Comparison of ENCODE assay signal across 23 cellular contexts in genomic region chr1:42904437-42904836, GRCh38. TPM values are rescaled to one million over a fixed set of nuclear protein-coding genes. Genes with fewer than 3 reads are reported as not detected.
DNase-seq lines count a peak whose midpoint lies in the region; FAIRE-seq and TF ChIP-seq lines count a peak whose summit lies in the region.
"Had no signal": no experiment of that assay in that cellular context is flagged by ENCODE, and none has a peak within 500 bp of the region (broad histone marks: within the 10 kb centered on the region; RNA-seq: fewer than 3 reads in every experiment).

No MANE protein-coding gene starts in this region.

- no peaks in the 10 kb centered on the region for H3K36me3 Mint-ChIP-seq in endodermal cell (ENCODE audit: low read depth)
- H3K36me3 Mint-ChIP-seq: CD4-positive, CD25-positive, alpha-beta regulatory T cell had no signal

- peaks cover 9% of the 10 kb centered on the region for H3K27me3 Mint-ChIP-seq in endodermal cell (ENCODE audit: insufficient read depth)

- H3K4me3 ChIP-seq in H7 (ENCODE audit: insufficient read depth, low read depth, low read length) (no peak overlapping the region), Karpas-422 (ENCODE audit: low read length) (no peak overlapping the region), endodermal cell (ENCODE audit: low read length) (no peak overlapping the region)
- H3K4me3 ChIP-seq: HAP-1 had no signal

- H3K9me3 Mint-ChIP-seq in endodermal cell: peaks cover 11% of the 10 kb centered on the region
- H3K9me3 Mint-ChIP-seq: HFFc6 had no signal

- DNase-seq in H7 (peak; percentile 30), Karpas-422 (peak; percentile 17), endodermal cell (peak; percentile 65), left kidney (ENCODE audit: low read depth, low spot score) (peak; percentile 43), posterior cingulate gyrus (no peak), urothelium cell line (ENCODE audit: low spot score) (no peak), RPMI8226 (no peak), NCI-H510A treated with DMSO at 0.1 percent for 48 hours (lab: John Stamatoyannopoulos, UW) (no peak)
- DNase-seq: ACHN; BE2C; C1 segment of cervical spinal cord; Caco-2; CD4-positive, CD25-positive, alpha-beta regulatory T cell; GOT3; HFFc6; KG1 had no signal

- intact Hi-C loops in posterior cingulate gyrus (cut with DNase I): no loop called here

- no peaks in the 10 kb centered on the region for H3K4me1 Mint-ChIP-seq in endodermal cell
- H3K4me1 Mint-ChIP-seq: CD4-positive, CD25-positive, alpha-beta regulatory T cell had no signal

- no peaks in the 10 kb centered on the region for H4K20me1 ChIP-seq in Karpas-422 (ENCODE audit: insufficient read depth, low read depth, low read length)

- H3K4me3 Mint-ChIP-seq in endodermal cell: no peak overlapping the region
- H3K4me3 Mint-ChIP-seq: CD4-positive, CD25-positive, alpha-beta regulatory T cell; HFFc6 had no signal

- FAIRE-seq in urothelium cell line (lab: Jason Lieb, UNC): no peak
- FAIRE-seq: A204.1, D721Med, G401.6, GM12891, HepG2 had no signal

- H3K27ac Mint-ChIP-seq in endodermal cell: no peak overlapping the region
- H3K27ac Mint-ChIP-seq: CD4-positive, CD25-positive, alpha-beta regulatory T cell; HFFc6; IgD-negative memory B cell had no signal

- H2AFZ ChIP-seq in Karpas-422 (ENCODE audit: low read length): no peak overlapping the region

- H3K27ac ChIP-seq in Karpas-422 (ENCODE audit: low read length) (no peak overlapping the region), endodermal cell (ENCODE audit: low read depth, low read length) (no peak overlapping the region)

- H3K27me3 ChIP-seq in H7 (ENCODE audit: control insufficient read depth, insufficient read depth, low read length) (no peaks in the 10 kb centered on the region), Karpas-422 (ENCODE audit: low read length) (no peaks in the 10 kb centered on the region), endodermal cell (ENCODE audit: control insufficient read depth, insufficient read depth, low read length, poor library complexity, severe bottlenecking) (peaks cover 6% of the 10 kb centered on the region)
- H3K27me3 ChIP-seq: BE2C had no signal

- TF ChIP-seq CTCF in endodermal cell (conservative IDR thresholded peaks at IDR 0.05): no peak

- 83% methylated on average over 1 of the region's 1 CpG; no CpG with 5 or more reads in 1 of the 2 experiments for WGBS in endodermal cell (ENCODE audit: insufficient coverage in 1 of 2, insufficient read length in 1 of 2), 2 experiments

- no peaks in the 10 kb centered on the region for H3K9me3 ChIP-seq in Karpas-422 (ENCODE audit: low read length)
- H3K9me3 ChIP-seq in endodermal cell (ENCODE audit: control insufficient read depth, low read length): peaks cover 7% of the 10 kb centered on the region
- H3K9me3 ChIP-seq: BE2C, Caco-2, HAP-1 had no signal

- H3K9me2 ChIP-seq in Karpas-422 (replicated peaks; ENCODE audit: insufficient read depth, low read length): no peaks in the 10 kb centered on the region

- no peaks in the 10 kb centered on the region for H3K36me3 ChIP-seq in H7 (replicated peaks; ENCODE audit: control insufficient read depth, insufficient read depth, low read length)
- H3K36me3 ChIP-seq in Karpas-422 (ENCODE audit: insufficient read depth, low read length): no peaks in the 10 kb centered on the region
- no peaks in the 10 kb centered on the region for H3K36me3 ChIP-seq in endodermal cell (ENCODE audit: control insufficient read depth, insufficient read depth, low read length)
- H3K36me3 ChIP-seq: BE2C, HAP-1 had no signal

- H3K4me2 ChIP-seq in Karpas-422 (ENCODE audit: low read depth, low read length, poor library complexity, severe bottlenecking): no peak overlapping the region

- H3K9ac ChIP-seq in Karpas-422 (ENCODE audit: low read length) (no peak overlapping the region), endodermal cell (ENCODE audit: extremely low read depth, low read length, poor library complexity, severe bottlenecking) (no peak overlapping the region)

- no peaks in the 10 kb centered on the region for H3K4me1 ChIP-seq in Karpas-422 (ENCODE audit: low read length)
- no peaks in the 10 kb centered on the region for H3K4me1 ChIP-seq in endodermal cell (ENCODE audit: control insufficient read depth, insufficient read depth, low read length)
- H3K4me1 ChIP-seq: BE2C, Caco-2, HAP-1 had no signal

- no peaks in the 10 kb centered on the region for H3K79me2 ChIP-seq in Karpas-422 (ENCODE audit: low read length)

RNA-seq across cellular contexts. Expression of gene SLC2A1, which starts 54.2 kb away (rescaled TPM):
- total RNA-seq in H7 (2014; rRNA removed; shearing (Covaris generic)): 90.9 and 93.7 TPM in 2 replicates
- total RNA-seq in Karpas-422 (2014; rRNA removed; shearing (Covaris generic); ENCODE audit: low replicate concordance): 72.2 and 83.8 TPM in 2 replicates
- 10 to 100 TPM; 42.5 to 69.7 TPM for total RNA-seq in endodermal cell
- polyA plus RNA-seq in endodermal cell (2013, experiment 1 of 2): 172 TPM
- polyA plus RNA-seq in endodermal cell (2013, experiment 2 of 2): 136 TPM

RNA-seq across cellular contexts. Expression of gene ZNF691, which starts 58.0 kb away (rescaled TPM):
- 30.4 and 33.5 TPM in 2 replicates for total RNA-seq in H7 (2014; rRNA removed; shearing (Covaris generic))
- total RNA-seq in Karpas-422 (2014; rRNA removed; shearing (Covaris generic); ENCODE audit: low replicate concordance): 15.4 and 18.3 TPM in 2 replicates
- total RNA-seq in endodermal cell: 10 to 100 TPM; 15.5 to 16.6 TPM
- 15.2 TPM for polyA plus RNA-seq in endodermal cell (2013, experiment 1 of 2)
- 12.7 TPM for polyA plus RNA-seq in endodermal cell (2013, experiment 2 of 2)

Comparison
In these comparisons a context has a peak if more than half of its experiments do, and no peak if none do; other contexts are left out.
1. DNase-seq: peak in H7 (single experiment), Karpas-422 (single experiment), endodermal cell (single experiment) and left kidney (single experiment); none in posterior cingulate gyrus (0 of 10), urothelium cell line (single experiment), RPMI8226 (single experiment) and NCI-H510A treated with DMSO at 0.1 percent for 48 hours (single experiment).